ENCODE assay signal across 14 cellular contexts in genomic region chr7:25261545-25262135, GRCh38. TPM values are rescaled to one million over a fixed set of nuclear protein-coding genes. Genes with fewer than 3 reads are reported as not detected.
A peak's percentile ranks its signal among the peaks of the same experiment; 100 is the strongest.
DNase-seq lines count a peak whose midpoint lies in the region; ATAC-seq and TF ChIP-seq lines count a peak whose summit lies in the region.
"Had no signal": no experiment of that assay in that cellular context is flagged by ENCODE, and none has a peak within 500 bp of the region (broad histone marks: within the 10 kb centered on the region; RNA-seq: fewer than 3 reads in every experiment).

No MANE protein-coding gene starts in this region.

- no peak overlapping the region for H3K4ac ChIP-seq in neuronal stem cell (ENCODE audit: low read length)

- peaks cover 3% of the 10 kb centered on the region for H3K27me3 Mint-ChIP-seq in brain

- no peak overlapping the region for H2BK12ac ChIP-seq in neuronal stem cell (ENCODE audit: low read length)

- H3K36me3 ChIP-seq in neuronal stem cell (replicated peaks in 1 of 2; ENCODE audit: control insufficient read depth in 2 of 2, insufficient read depth in 2 of 2, low read length in 2 of 2), result no peaks in the 10 kb centered on the region
- H3K36me3 ChIP-seq: lower lobe of right lung, MG63 had no signal

- H2AK5ac ChIP-seq in neuronal stem cell (ENCODE audit: low read depth, low read length), result no peak overlapping the region

- H2AFZ ChIP-seq in neuronal stem cell (ENCODE audit: low read length), result peak overlapping the region; percentile 12

- H3K9me3 ChIP-seq in neuronal stem cell (replicated peaks in 1 of 2; ENCODE audit: control insufficient read depth in 2 of 2, insufficient read depth in 1 of 2, low read depth in 1 of 2, low read length in 2 of 2), result no peaks in the 10 kb centered on the region
- H3K9me3 ChIP-seq: lower lobe of right lung, MG63 had no signal

- no peak overlapping the region for H3K4me2 ChIP-seq in neuronal stem cell (ENCODE audit: insufficient read depth, low read length, poor library complexity, severe bottlenecking)

- peaks cover 0 to 4% of the 10 kb centered on the region in 2 donors for H3K4me1 ChIP-seq in neuronal stem cell (ENCODE audit: control insufficient read depth in 2 of 2, insufficient read depth in 1 of 2, low read depth in 1 of 2, low read length in 2 of 2)

- H2BK15ac ChIP-seq in neuronal stem cell (ENCODE audit: low read length), result no peak overlapping the region

- H3K27ac ChIP-seq in neuronal stem cell (replicated peaks; ENCODE audit: low read length), result no peak overlapping the region
- H3K27ac ChIP-seq: lower lobe of right lung had no signal

- H3K4me3 ChIP-seq in Jurkat, Clone E6-1 (ENCODE audit: low read length), result no peak overlapping the region; the same call in 1 of the 2 replicates
- no peak overlapping the region for H3K4me3 ChIP-seq in neuronal stem cell (ENCODE audit: low read length in 2 of 2)
- H3K4me3 ChIP-seq: lower lobe of right lung, MG63 had no signal

- peak; percentile 30 for DNase-seq in NCI-H2227 treated with DMSO at 0.1 percent for 48 hours (lab: John Stamatoyannopoulos, UW)
- no peak for DNase-seq in NCI-H2227 (lab: John Stamatoyannopoulos, UW; ENCODE audit: unreplicated experiment)
- peak; percentile 11 for DNase-seq in Jurkat, Clone E6-1 (ENCODE audit: low read depth, low spot score)
- DNase-seq in neuronal stem cell (ENCODE audit: low spot score), result no peak
- DNase-seq in NCI-H1436 (lab: John Stamatoyannopoulos, UW), result no peak
- DNase-seq in DMS53 (lab: John Stamatoyannopoulos, UW), result no peak
- DNase-seq: cortex of kidney, lower lobe of right lung, MG63, NCI-H446, nucleus accumbens had no signal

- H2BK120ac ChIP-seq in neuronal stem cell (ENCODE audit: low read depth, low read length), result no peak overlapping the region

- peaks cover 0 to 3% (median 0%) of the 10 kb centered on the region in 5 experiments for H3K9me3 Mint-ChIP-seq in brain

- no peak overlapping the region for H2BK5ac ChIP-seq in neuronal stem cell (ENCODE audit: low read length)

- peak overlapping the region in 2 of 5 experiments; percentile 1 to 3 for H3K4me3 Mint-ChIP-seq in brain

- H3K27me3 ChIP-seq in neuronal stem cell (ENCODE audit: control insufficient read depth in 3 of 3, insufficient read depth in 3 of 3, low read depth in 1 of 3, low read length in 3 of 3), result peaks cover 0 to 5% (median 0%) of the 10 kb centered on the region in 3 experiments
- H3K27me3 ChIP-seq: MG63 had no signal

- H3K4me1 Mint-ChIP-seq in brain, result peaks cover 46% of the 10 kb centered on the region

- H3K18ac ChIP-seq in neuronal stem cell (ENCODE audit: low read length), result no peak overlapping the region

- H3K9ac ChIP-seq in neuronal stem cell (ENCODE audit: low read depth, low read length, poor library complexity), result no peak overlapping the region

- WGBS in neuronal stem cell (ENCODE audit: extremely low coverage in 2 of 2, insufficient read length in 2 of 2, insufficient replicate concordance in 1 of 2), 2 donors, result no CpG with 5 or more reads among the region's 4 CpGs

- H3K36me3 Mint-ChIP-seq in brain, result no peaks in the 10 kb centered on the region

- no peak overlapping the region for H4K8ac ChIP-seq in neuronal stem cell (ENCODE audit: low read depth, low read length)

- ATAC-seq in GM21576 (IDR thresholded peaks at IDR 0.05; ENCODE audit: unreplicated experiment), result no peak

- H3K23ac ChIP-seq in neuronal stem cell (ENCODE audit: low read depth, low read length, poor library complexity), result no peak overlapping the region

- TF ChIP-seq CTCF in brain (conservative IDR thresholded peaks at IDR 0.05), result no peak

- H4K91ac ChIP-seq in neuronal stem cell (ENCODE audit: low read depth, low read length, poor library complexity), result no peak overlapping the region

- H3K79me1 ChIP-seq in neuronal stem cell (ENCODE audit: low read depth, low read length), result no peaks in the 10 kb centered on the region

- peak overlapping the region in 4 of 5 experiments; percentile 60 to 84 (median 69) for H3K27ac Mint-ChIP-seq in brain

- no peak overlapping the region for H3K14ac ChIP-seq in neuronal stem cell (ENCODE audit: low read length)

RNA-seq across cellular contexts. Expression of gene NPVF, which starts 33.4 kb away (rescaled TPM):
- polyA plus RNA-seq in Jurkat, Clone E6-1 (2012; ENCODE audit: insufficient read depth, insufficient read length), result not detected
- not detected for polyA plus RNA-seq in brain (ENCODE audit: insufficient read depth, low read depth, low replicate concordance)
- polyA plus RNA-seq in neuronal stem cell (2013, experiment 1 of 2), result not detected
- polyA plus RNA-seq in neuronal stem cell (2013, experiment 2 of 2), result not detected
- polyA plus RNA-seq: adipose tissue had no signal

Comparison
In these comparisons a context has a peak if more than half of its experiments do, and no peak if none do; other contexts are left out.
1. DNase-seq: peak in NCI-H2227 treated with DMSO at 0.1 percent for 48 hours (single experiment) and Jurkat, Clone E6-1 (single experiment); none in NCI-H2227 (single experiment), neuronal stem cell (single experiment), NCI-H1436 (single experiment) and DMS53 (single experiment).